17 cellular contexts compared by ENCODE assay signal in genomic region chr5:18466731-18467130, GRCh38.
"Had no signal": no experiment of that assay in that cellular context is flagged by ENCODE, and none has a peak within 500 bp of the region (broad histone marks: within the 10 kb centered on the region; RNA-seq: fewer than 3 reads in every experiment).

No MANE protein-coding gene starts in this region.

- H3K4me2 ChIP-seq: smooth muscle cell had no signal

- H3K4me3 Mint-ChIP-seq: mesothelial cell of epicardium; naive B cell; natural killer cell; nephron progenitor cell; stimulated activated memory B cell treated with anti-CD40 and anti-IgM and Interleukin-4, amounts not matched to agents 10 μg/mL and 1 μg/mL and 100 μg/mL, for 72 hours; stimulated activated naive CD8-positive, alpha-beta T cell treated with anti-CD3 and anti-CD28 coated beads, Interleukin-15, amount 100 ng/mL, for 72 hours; type B pancreatic cell had no signal

- H3K36me3 ChIP-seq: left ventricle myocardium inferior, ovary, right atrium auricular region, right lobe of liver, tibial nerve, uterus had no signal

- H3K4me1 ChIP-seq: left ventricle myocardium inferior, right atrium auricular region, right lobe of liver, uterus had no signal

- H3K27ac Mint-ChIP-seq: mesothelial cell of epicardium; naive B cell; natural killer cell; progenitor cell of endocrine pancreas; stimulated activated memory B cell treated with anti-CD40 and anti-IgM and Interleukin-4, amounts not matched to agents 10 μg/mL and 1 μg/mL and 100 μg/mL, for 72 hours; stimulated activated naive CD8-positive, alpha-beta T cell treated with anti-CD3 and anti-CD28 coated beads, Interleukin-15, amount 100 ng/mL, for 72 hours; type B pancreatic cell had no signal

- DNase-seq: left ventricle myocardium inferior; natural killer cell; ovary; stimulated activated naive CD4-positive, alpha-beta T cell treated with Interleukin-2 at 50 U/mL for 16 hours; uterus had no signal

- H3K27me3 ChIP-seq: ovary, right atrium auricular region, right lobe of liver, tibial nerve, uterus had no signal

- H3K4me1 Mint-ChIP-seq: naive B cell; natural killer cell; stimulated activated memory B cell treated with anti-CD40 and anti-IgM and Interleukin-4, amounts not matched to agents 10 μg/mL and 1 μg/mL and 100 μg/mL, for 72 hours; stimulated activated naive CD8-positive, alpha-beta T cell treated with anti-CD3 and anti-CD28 coated beads, Interleukin-15, amount 100 ng/mL, for 72 hours had no signal

- H3K9me3 ChIP-seq: left ventricle myocardium inferior, ovary, right atrium auricular region, right lobe of liver, tibial nerve, uterus had no signal

- H3K27me3 Mint-ChIP-seq: naive B cell; progenitor cell of endocrine pancreas; stimulated activated memory B cell treated with anti-CD40 and anti-IgM and Interleukin-4, amounts not matched to agents 10 μg/mL and 1 μg/mL and 100 μg/mL, for 72 hours; stimulated activated naive CD8-positive, alpha-beta T cell treated with anti-CD3 and anti-CD28 coated beads, Interleukin-15, amount 100 ng/mL, for 72 hours; type B pancreatic cell had no signal

- H3K9me3 Mint-ChIP-seq: naive B cell; stimulated activated memory B cell treated with anti-CD40 and anti-IgM and Interleukin-4, amounts not matched to agents 10 μg/mL and 1 μg/mL and 100 μg/mL, for 72 hours; stimulated activated naive CD8-positive, alpha-beta T cell treated with anti-CD3 and anti-CD28 coated beads, Interleukin-15, amount 100 ng/mL, for 72 hours had no signal

- H3K36me3 Mint-ChIP-seq: mesothelial cell of epicardium; naive B cell; natural killer cell; stimulated activated memory B cell treated with anti-CD40 and anti-IgM and Interleukin-4, amounts not matched to agents 10 μg/mL and 1 μg/mL and 100 μg/mL, for 72 hours; type B pancreatic cell had no signal

- H3K4me3 ChIP-seq: left ventricle myocardium inferior, lung, ovary, right atrium auricular region, right lobe of liver, smooth muscle cell, tibial nerve, uterus had no signal

- H3K27ac ChIP-seq: left ventricle myocardium inferior, ovary, right atrium auricular region, right lobe of liver, tibial nerve, uterus had no signal

- ATAC-seq: natural killer cell; stimulated activated naive CD8-positive, alpha-beta T cell treated with anti-CD3 and anti-CD28 coated beads, Interleukin-15, amount 100 ng/mL, for 72 hours had no signal
